Comparison of ENCODE assay signal across 26 cellular contexts in genomic region chr20:45073182-45073581, GRCh38. TPM values are rescaled to one million over a fixed set of nuclear protein-coding genes. Genes with fewer than 3 reads are reported as not detected.
A peak's percentile ranks its signal among the peaks of the same experiment; 100 is the strongest.
DNase-seq lines count a peak whose midpoint lies in the region; ATAC-seq lines count a peak whose summit lies in the region.
"Had no signal": no experiment of that assay in that cellular context is flagged by ENCODE, and none has a peak within 500 bp of the region (broad histone marks: within the 10 kb centered on the region; RNA-seq: fewer than 3 reads in every experiment).

No MANE protein-coding gene starts in this region.

- DNase-seq in activated naive CD4-positive, alpha-beta T cell treated with Interleukin-2 at 50 U/mL for 16 hours = no peak
- DNase-seq in activated T-helper 1 cell treated with anti-CD3 and anti-CD28 coated beads, Interleukin-12 subunit alpha, Interleukin-12 subunit beta, Interleukin-2, Interleukin-4 antibody, amounts not matched to agents 30 ng/mL and 10 ng/mL and 1 ng/mL, durations not matched to agents 14 hours and 24 hours and 36 hours (ENCODE audit: low spot score) = no peak
- no peak for DNase-seq in immature natural killer cell
- DNase-seq in stimulated activated CD4-positive, alpha-beta T cell treated with anti-CD3 and anti-CD28 coated beads, Interleukin-12 subunit alpha, Interleukin-12 subunit beta, amount 100 ng/mL, for 4 hours = no peak
- no peak for DNase-seq in NCI-H2171 treated with DMSO at 0.1 percent for 48 hours (lab: John Stamatoyannopoulos, UW)
- DNase-seq: ACHN; activated CD4-positive, alpha-beta T cell treated with anti-CD3 and anti-CD28 coated beads for 48 hours; activated CD8-positive, alpha-beta memory T cell treated with anti-CD3 and anti-CD28 coated beads, Interleukin-2, amount 50 U/mL, for 4 hours; activated gamma-delta T cell; aorta; Kasumi-1; NCI-H1694; NCI-H524 treated with DMSO at 0.1 percent for 48 hours; SJCRH30; stimulated activated CD4-positive, alpha-beta T cell treated with anti-CD3 and anti-CD28 coated beads, Interleukin-2, amount 100 ng/mL, for 48 hours; stimulated activated naive B cell treated with anti-CD40 and anti-IgM and Interleukin-4, amounts not matched to agents 10 μg/mL and 1 μg/mL and 100 μg/mL, for 72 hours had no signal

- ATAC-seq in stimulated activated memory B cell treated with anti-CD40 and anti-IgM and Interleukin-4, amounts not matched to agents 10 μg/mL and 1 μg/mL and 100 μg/mL, for 72 hours = no peak
- no peak for ATAC-seq in HG03196 (IDR thresholded peaks at IDR 0.05; ENCODE audit: unreplicated experiment)
- ATAC-seq: GM12878; stimulated activated naive B cell treated with anti-CD40 and anti-IgM and Interleukin-4, amounts not matched to agents 10 μg/mL and 1 μg/mL and 100 μg/mL, for 72 hours had no signal

- no peaks in the 10 kb centered on the region for H3K9me3 Mint-ChIP-seq in activated naive CD4-positive, alpha-beta T cell treated with anti-CD3 and anti-CD28 coated beads, Interleukin-2, amount 50 U/mL, for 24 hours
- H3K9me3 Mint-ChIP-seq in activated T-helper 1 cell treated with anti-CD3 and anti-CD28 coated beads, Interleukin-12 subunit alpha, Interleukin-12 subunit beta, Interleukin-2, Interleukin-4 antibody, amounts not matched to agents 30 ng/mL and 10 ng/mL and 1 ng/mL, durations not matched to agents 14 hours and 24 hours and 36 hours = no peaks in the 10 kb centered on the region
- no peaks in the 10 kb centered on the region for H3K9me3 Mint-ChIP-seq in immature natural killer cell
- H3K9me3 Mint-ChIP-seq in stimulated activated memory B cell treated with anti-CD40 and anti-IgM and Interleukin-4, amounts not matched to agents 10 μg/mL and 1 μg/mL and 100 μg/mL, for 72 hours = no peaks in the 10 kb centered on the region
- H3K9me3 Mint-ChIP-seq: stimulated activated naive B cell treated with anti-CD40 and anti-IgM and Interleukin-4, amounts not matched to agents 10 μg/mL and 1 μg/mL and 100 μg/mL, for 72 hours; T-helper 1 cell treated with Interleukin-12 subunit alpha and Interleukin-12 subunit beta and Interleukin-4 antibody, amounts not matched to agents 30 μg/mL and 1 μg/mL, for 36 hours had no signal

- no peak overlapping the region for H3K4me3 Mint-ChIP-seq in activated naive CD4-positive, alpha-beta T cell treated with anti-CD3 and anti-CD28 coated beads, Interleukin-2, amount 50 U/mL, for 24 hours
- no peak overlapping the region for H3K4me3 Mint-ChIP-seq in activated T-helper 1 cell treated with anti-CD3 and anti-CD28 coated beads, Interleukin-12 subunit alpha, Interleukin-12 subunit beta, Interleukin-2, Interleukin-4 antibody, amounts not matched to agents 30 ng/mL and 10 ng/mL and 1 ng/mL, durations not matched to agents 14 hours and 24 hours and 36 hours
- peak overlapping the region in 4 of 5 donors; percentile 4 to 59 (median 42) for H3K4me3 Mint-ChIP-seq in immature natural killer cell
- no peak overlapping the region for H3K4me3 Mint-ChIP-seq in stimulated activated memory B cell treated with anti-CD40 and anti-IgM and Interleukin-4, amounts not matched to agents 10 μg/mL and 1 μg/mL and 100 μg/mL, for 72 hours
- H3K4me3 Mint-ChIP-seq: stimulated activated naive B cell treated with anti-CD40 and anti-IgM and Interleukin-4, amounts not matched to agents 10 μg/mL and 1 μg/mL and 100 μg/mL, for 72 hours; T-helper 1 cell treated with Interleukin-12 subunit alpha and Interleukin-12 subunit beta and Interleukin-4 antibody, amounts not matched to agents 30 μg/mL and 1 μg/mL, for 36 hours had no signal

- peaks cover 39% of the 10 kb centered on the region for H3K4me1 Mint-ChIP-seq in activated naive CD4-positive, alpha-beta T cell treated with anti-CD3 and anti-CD28 coated beads, Interleukin-2, amount 50 U/mL, for 24 hours
- H3K4me1 Mint-ChIP-seq in activated T-helper 1 cell treated with anti-CD3 and anti-CD28 coated beads, Interleukin-12 subunit alpha, Interleukin-12 subunit beta, Interleukin-2, Interleukin-4 antibody, amounts not matched to agents 30 ng/mL and 10 ng/mL and 1 ng/mL, durations not matched to agents 14 hours and 24 hours and 36 hours (ENCODE audit: low read depth) = peaks cover 22% of the 10 kb centered on the region
- peaks cover 48 to 69% of the 10 kb centered on the region in 2 donors for H3K4me1 Mint-ChIP-seq in immature natural killer cell
- H3K4me1 Mint-ChIP-seq in stimulated activated memory B cell treated with anti-CD40 and anti-IgM and Interleukin-4, amounts not matched to agents 10 μg/mL and 1 μg/mL and 100 μg/mL, for 72 hours = peaks cover 21% of the 10 kb centered on the region

- intact Hi-C loops in activated T-helper 1 cell treated with anti-CD3 and anti-CD28 coated beads, Interleukin-12 subunit alpha, Interleukin-12 subunit beta, Interleukin-2, Interleukin-4 antibody, amounts not matched to agents 30 ng/mL and 10 ng/mL and 1 ng/mL, durations not matched to agents 14 hours and 24 hours and 36 hours (cut with micrococcal nuclease) = no loop called here

- no peaks in the 10 kb centered on the region for H3K27me3 Mint-ChIP-seq in activated naive CD4-positive, alpha-beta T cell treated with anti-CD3 and anti-CD28 coated beads, Interleukin-2, amount 50 U/mL, for 24 hours
- H3K27me3 Mint-ChIP-seq in activated T-helper 1 cell treated with anti-CD3 and anti-CD28 coated beads, Interleukin-12 subunit alpha, Interleukin-12 subunit beta, Interleukin-2, Interleukin-4 antibody, amounts not matched to agents 30 ng/mL and 10 ng/mL and 1 ng/mL, durations not matched to agents 14 hours and 24 hours and 36 hours (ENCODE audit: insufficient read depth) = no peaks in the 10 kb centered on the region
- peaks cover 0 to 3% (median 1%) of the 10 kb centered on the region in 3 donors for H3K27me3 Mint-ChIP-seq in immature natural killer cell (ENCODE audit: low read depth in 3 of 3)
- H3K27me3 Mint-ChIP-seq in stimulated activated memory B cell treated with anti-CD40 and anti-IgM and Interleukin-4, amounts not matched to agents 10 μg/mL and 1 μg/mL and 100 μg/mL, for 72 hours = no peaks in the 10 kb centered on the region
- H3K27me3 Mint-ChIP-seq: stimulated activated naive B cell treated with anti-CD40 and anti-IgM and Interleukin-4, amounts not matched to agents 10 μg/mL and 1 μg/mL and 100 μg/mL, for 72 hours had no signal

- peak overlapping the region; percentile 79 for H3K27ac Mint-ChIP-seq in activated naive CD4-positive, alpha-beta T cell treated with anti-CD3 and anti-CD28 coated beads, Interleukin-2, amount 50 U/mL, for 24 hours
- H3K27ac Mint-ChIP-seq in activated T-helper 1 cell treated with anti-CD3 and anti-CD28 coated beads, Interleukin-12 subunit alpha, Interleukin-12 subunit beta, Interleukin-2, Interleukin-4 antibody, amounts not matched to agents 30 ng/mL and 10 ng/mL and 1 ng/mL, durations not matched to agents 14 hours and 24 hours and 36 hours = peak overlapping the region; percentile 67
- peak overlapping the region; percentile 65 to 89 (median 76) for H3K27ac Mint-ChIP-seq in immature natural killer cell
- peak overlapping the region; percentile 31 for H3K27ac Mint-ChIP-seq in stimulated activated memory B cell treated with anti-CD40 and anti-IgM and Interleukin-4, amounts not matched to agents 10 μg/mL and 1 μg/mL and 100 μg/mL, for 72 hours
- H3K27ac Mint-ChIP-seq: stimulated activated naive B cell treated with anti-CD40 and anti-IgM and Interleukin-4, amounts not matched to agents 10 μg/mL and 1 μg/mL and 100 μg/mL, for 72 hours; T-helper 1 cell treated with Interleukin-12 subunit alpha and Interleukin-12 subunit beta and Interleukin-4 antibody, amounts not matched to agents 30 μg/mL and 1 μg/mL, for 36 hours had no signal

- peaks cover 25% of the 10 kb centered on the region for H3K36me3 Mint-ChIP-seq in activated naive CD4-positive, alpha-beta T cell treated with anti-CD3 and anti-CD28 coated beads, Interleukin-2, amount 50 U/mL, for 24 hours
- H3K36me3 Mint-ChIP-seq in activated T-helper 1 cell treated with anti-CD3 and anti-CD28 coated beads, Interleukin-12 subunit alpha, Interleukin-12 subunit beta, Interleukin-2, Interleukin-4 antibody, amounts not matched to agents 30 ng/mL and 10 ng/mL and 1 ng/mL, durations not matched to agents 14 hours and 24 hours and 36 hours (ENCODE audit: low read depth) = peaks cover 45% of the 10 kb centered on the region
- peaks cover 11 to 33% (median 19%) of the 10 kb centered on the region in 3 donors for H3K36me3 Mint-ChIP-seq in immature natural killer cell
- peaks cover 62% of the 10 kb centered on the region for H3K36me3 Mint-ChIP-seq in stimulated activated memory B cell treated with anti-CD40 and anti-IgM and Interleukin-4, amounts not matched to agents 10 μg/mL and 1 μg/mL and 100 μg/mL, for 72 hours

RNA-seq across cellular contexts. Expression of gene KCNS1, which starts 27.7 kb away (rescaled TPM):
- 0.49 and 0.51 TPM in 2 replicates for total RNA-seq in activated T-helper 1 cell treated with anti-CD3 and anti-CD28 coated beads, Interleukin-12 subunit alpha, Interleukin-12 subunit beta, Interleukin-2, Interleukin-4 antibody, amounts not matched to agents 30 ng/mL and 10 ng/mL and 1 ng/mL, durations not matched to agents 14 hours and 24 hours and 36 hours
- under 1 TPM in 1 of 3 donors, not detected in 2; 0.04 TPM for polyA plus RNA-seq in immature natural killer cell
- total RNA-seq: aorta, Daoy, GM12878, myocyte, SJCRH30 had no signal
- polyA plus RNA-seq: aorta, GM12878 had no signal

RNA-seq across cellular contexts. Expression of gene WFDC5, which starts 41.8 kb away (rescaled TPM):
- 0.27 TPM in 1 of 2 replicates, not detected in the other for total RNA-seq in activated T-helper 1 cell treated with anti-CD3 and anti-CD28 coated beads, Interleukin-12 subunit alpha, Interleukin-12 subunit beta, Interleukin-2, Interleukin-4 antibody, amounts not matched to agents 30 ng/mL and 10 ng/mL and 1 ng/mL, durations not matched to agents 14 hours and 24 hours and 36 hours
- not detected for polyA plus RNA-seq in immature natural killer cell
- total RNA-seq: aorta, Daoy, GM12878, lung microvascular endothelial cell, myocyte, osteoblast, renal cortical epithelial cell, SJCRH30 had no signal
- polyA plus RNA-seq: aorta had no signal

RNA-seq across cellular contexts. Expression of gene WFDC12, which starts 51.1 kb away (rescaled TPM):
- total RNA-seq in activated T-helper 1 cell treated with anti-CD3 and anti-CD28 coated beads, Interleukin-12 subunit alpha, Interleukin-12 subunit beta, Interleukin-2, Interleukin-4 antibody, amounts not matched to agents 30 ng/mL and 10 ng/mL and 1 ng/mL, durations not matched to agents 14 hours and 24 hours and 36 hours = not detected in 2 replicates
- not detected for polyA plus RNA-seq in immature natural killer cell
- total RNA-seq: aorta, Daoy, GM12878, lung microvascular endothelial cell, myocyte, osteoblast, renal cortical epithelial cell, SJCRH30 had no signal
- polyA plus RNA-seq: aorta, GM12878 had no signal

Comparison
In these comparisons a context has a peak if more than half of its experiments do, and no peak if none do; other contexts are left out.
1. H3K4me3 Mint-ChIP-seq: peak in immature natural killer cell (4 of 5); none in activated naive CD4-positive, alpha-beta T cell treated with anti-CD3 and anti-CD28 coated beads, Interleukin-2, amount 50 U/mL, for 24 hours (single experiment), activated T-helper 1 cell treated with anti-CD3 and anti-CD28 coated beads, Interleukin-12 subunit alpha, Interleukin-12 subunit beta, Interleukin-2, Interleukin-4 antibody, amounts not matched to agents 30 ng/mL and 10 ng/mL and 1 ng/mL, durations not matched to agents 14 hours and 24 hours and 36 hours (single experiment) and stimulated activated memory B cell treated with anti-CD40 and anti-IgM and Interleukin-4, amounts not matched to agents 10 μg/mL and 1 μg/mL and 100 μg/mL, for 72 hours (single experiment).
2. Peak in every context shown above with its lines, with median percentiles within 50 percentile points of each other: H3K27ac Mint-ChIP-seq.